Comparison of ENCODE assay signal across 22 cellular contexts in the genomic region with DNA sequence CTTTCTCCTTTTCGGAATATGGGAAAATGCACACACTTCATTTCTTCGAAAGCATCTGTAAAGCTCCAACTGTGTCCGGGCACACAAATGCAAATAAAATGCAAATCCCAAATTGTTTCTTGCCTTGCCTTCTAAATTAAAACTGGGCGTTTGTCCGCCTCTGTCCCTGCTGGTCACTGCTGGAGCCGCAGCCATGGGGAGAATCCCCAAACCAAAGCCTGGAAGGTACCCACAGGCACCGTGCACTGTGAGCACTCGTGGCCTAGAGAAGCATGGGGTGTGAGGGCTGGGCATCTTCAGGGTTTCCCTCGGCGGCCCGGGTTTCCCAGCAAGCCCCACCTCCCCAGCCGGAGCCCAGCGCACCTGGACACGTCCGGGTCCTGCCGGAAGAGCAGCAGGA. TPM values are rescaled to one million over a fixed set of nuclear protein-coding genes. Genes with fewer than 3 reads are reported as not detected.
DNase-seq lines count a peak whose midpoint lies in the region; ATAC-seq, FAIRE-seq and TF ChIP-seq lines count a peak whose summit lies in the region.
"Had no signal": no experiment of that assay in that cellular context is flagged by ENCODE, and none has a peak within 500 bp of the region (broad histone marks: within the 10 kb centered on the region; RNA-seq: fewer than 3 reads in every experiment).

No MANE protein-coding gene starts in this region.

- peaks cover 5% of the 10 kb centered on the region for H3K27me3 Mint-ChIP-seq in glutamatergic neuron (ENCODE audit: unreplicated experiment)

- no peak for TF ChIP-seq RAD21 in A549 (conservative IDR thresholded peaks at IDR 0.05 in 1 of 2, IDR thresholded peaks at IDR 0.05 in 1 of 2)

- TF ChIP-seq CTCF in A549 (IDR thresholded peaks at IDR 0.05) (no peak), astrocyte of the spinal cord (IDR thresholded peaks at IDR 0.05; ENCODE audit: low read depth, low read length) (peak; percentile 25), glutamatergic neuron (IDR thresholded peaks at IDR 0.05; ENCODE audit: partially characterized antibody, unreplicated experiment) (peak; percentile 23)

- peak; percentile 54 to 70; a peak in 4 of 6 replicates for ATAC-seq in A549
- ATAC-seq in GM21515 (IDR thresholded peaks at IDR 0.05; ENCODE audit: unreplicated experiment), result no peak
- no peak for ATAC-seq in HG02870 (IDR thresholded peaks at IDR 0.05; ENCODE audit: unreplicated experiment)
- no peak for ATAC-seq in HG03457 (IDR thresholded peaks at IDR 0.05; ENCODE audit: unreplicated experiment)
- ATAC-seq: activated CD8-positive, alpha-beta T cell treated with anti-CD3 and anti-CD28 coated beads, Interleukin-2, amount 10 ng/mL, durations not matched to agents 7 days and 5 days; left ventricle myocardium superior had no signal

- DNase-seq in A549 (ENCODE audit: low read depth in 1 of 2, low spot score in 1 of 2), result no peak
- peak; percentile 89 for DNase-seq in H7
- no peak for DNase-seq in astrocyte of the spinal cord (ENCODE audit: low read depth, low spot score)
- DNase-seq in glutamatergic neuron, result no peak
- DNase-seq in activated CD4-positive, alpha-beta T cell treated with anti-CD3 and anti-CD28 coated beads, Interleukin-2, amount 50 U/mL, for 48 hours, result no peak
- DNase-seq: activated CD8-positive, alpha-beta T cell treated with anti-CD3 and anti-CD28 coated beads, Interleukin-2, amount 10 ng/mL, durations not matched to agents 7 days and 5 days; CD4-positive, alpha-beta memory T cell; effector memory CD4-positive, alpha-beta T cell; EL; GM23248; left ventricle myocardium superior; NCI-H2081 treated with DMSO at 0.1 percent for 48 hours had no signal

- H3K27me3 ChIP-seq in H7 (ENCODE audit: control insufficient read depth, insufficient read depth, low read length), result no peaks in the 10 kb centered on the region
- H3K27me3 ChIP-seq: cardiac muscle cell, upper lobe of left lung had no signal

- FAIRE-seq in A549 (lab: Jason Lieb, UNC), result no peak
- FAIRE-seq: frontal cortex, GM12891 had no signal

- no peaks in the 10 kb centered on the region for H3K36me3 ChIP-seq in H7 (replicated peaks; ENCODE audit: control insufficient read depth, insufficient read depth, low read length)
- H3K36me3 ChIP-seq: cardiac muscle cell, upper lobe of left lung had no signal

- in situ Hi-C loops in astrocyte of the spinal cord (cut with HindIII; ENCODE audit: low sequenced_read_pairs), result no loop called here

- 85% methylated on average over 16 of the region's 16 CpGs for WGBS in A549 (ENCODE audit: missing lambda C conversion rate)

- POLR2A ChIA-PET in A549 (lab: Yijun Ruan, JAX), result no interaction called here

- no peak overlapping the region for H3K27ac Mint-ChIP-seq in glutamatergic neuron (ENCODE audit: unreplicated experiment)
- H3K27ac Mint-ChIP-seq: activated CD8-positive, alpha-beta T cell treated with anti-CD3 and anti-CD28 coated beads, Interleukin-2, amount 10 ng/mL, durations not matched to agents 7 days and 5 days had no signal

- no peaks in the 10 kb centered on the region for H3K36me3 Mint-ChIP-seq in glutamatergic neuron (ENCODE audit: unreplicated experiment)
- H3K36me3 Mint-ChIP-seq: CD4-positive, alpha-beta memory T cell had no signal

- H3K4me3 Mint-ChIP-seq in glutamatergic neuron (ENCODE audit: unreplicated experiment), result no peak overlapping the region
- H3K4me3 Mint-ChIP-seq: activated CD8-positive, alpha-beta T cell treated with anti-CD3 and anti-CD28 coated beads, Interleukin-2, amount 10 ng/mL, durations not matched to agents 7 days and 5 days; CD4-positive, alpha-beta memory T cell had no signal

- peaks cover 23% of the 10 kb centered on the region for H3K4me1 ChIP-seq in A549
- H3K4me1 ChIP-seq: parathyroid adenoma, upper lobe of left lung had no signal

- peak overlapping the region in 1 of 2 experiments; percentile 24; a peak in 1 of 6 replicates for H3K27ac ChIP-seq in A549
- H3K27ac ChIP-seq: cardiac muscle cell, GM23248, parathyroid adenoma, upper lobe of left lung, VCaP had no signal

- CTCF ChIA-PET in A549 (lab: Yijun Ruan, JAX), result interaction anchor here (1.7 to 12.9 kb wide), 5 partner anchors 15 to 58 kb away, joined by 4 to 145 read pairs (median 8); no protein-coding TSS in a partner anchor

- no peak for TF ChIP-seq POLR2A in A549 (IDR thresholded peaks at IDR 0.05; ENCODE audit: low read length)

- TF ChIP-seq EP300 in A549 (IDR thresholded peaks at IDR 0.05), result no peak

- H3K9me3 ChIP-seq in A549, result no peaks in the 10 kb centered on the region
- H3K9me3 ChIP-seq: upper lobe of left lung had no signal

- H3K4me1 Mint-ChIP-seq in glutamatergic neuron (ENCODE audit: low read depth, unreplicated experiment), result peaks cover 3% of the 10 kb centered on the region
- H3K4me1 Mint-ChIP-seq: CD4-positive, alpha-beta memory T cell had no signal

- H3K4me3 ChIP-seq in A549, result no peak overlapping the region
- H3K4me3 ChIP-seq in H7 (ENCODE audit: insufficient read depth, low read depth, low read length), result no peak overlapping the region
- no peak overlapping the region for H3K4me3 ChIP-seq in astrocyte of the spinal cord (ENCODE audit: low read depth, low read length)
- H3K4me3 ChIP-seq: cardiac muscle cell, GM23248, upper lobe of left lung had no signal

- peaks cover 3% of the 10 kb centered on the region for H3K9me3 Mint-ChIP-seq in glutamatergic neuron (ENCODE audit: unreplicated experiment)
- H3K9me3 Mint-ChIP-seq: CD4-positive, alpha-beta memory T cell had no signal

- no peak overlapping the region for H3K4me2 ChIP-seq in A549

TF ChIP-seq in A549, 52 proteins besides CTCF, POLR2A, EP300 and RAD21:
- TF ChIP-seq HEYL (CRISPR knock-in tag; IDR thresholded peaks at IDR 0.05), result no peak

RNA-seq across cellular contexts. Expression of a gene that starts 2.9 kb away (rescaled TPM):
- polyA plus RNA-seq in A549 (2011; rRNA removed) (0.07 and 0.13 TPM in 2 replicates), A549 (2017; fragmentation: RNase III; extraction: RNeasy Plus Mini Kit Qiagen cat#74134 plus additional on column Dnase treatment) (0.16 to 0.27 TPM (median 0.22 TPM) in 3 replicates)
- polyA plus RNA-seq in A549 (2012; cell fraction: cytosol; rRNA removed), result 0.04 and 0.05 TPM in 2 replicates
- 0.26 and 0.44 TPM in 2 replicates for polyA plus RNA-seq in A549 (2012; cell fraction: nucleus; rRNA removed)
- polyA minus RNA-seq in A549 (2011; rRNA and poly(A)+ RNA removed), result 0.15 and 0.21 TPM in 2 replicates
- total RNA-seq in H7 (2014; rRNA removed; shearing (Covaris generic)), result not detected in 2 replicates
- total RNA-seq in glutamatergic neuron (ENCODE audit: unreplicated experiment), result not detected
- total RNA-seq: A673; activated CD8-positive, alpha-beta T cell treated with anti-CD3 and anti-CD28 coated beads, Interleukin-2, amount 10 ng/mL, durations not matched to agents 7 days and 5 days; CD4-positive, alpha-beta memory T cell; GM23248; left ventricle myocardium superior had no signal
- polyA plus RNA-seq: CD4-positive, alpha-beta memory T cell; GM23248 had no signal

RNA-seq across cellular contexts. Expression of a gene that starts 34.6 kb away (rescaled TPM):
- polyA plus RNA-seq in A549 (2011; rRNA removed) (1,190 and 1,547 TPM in 2 replicates), A549 (2017; fragmentation: RNase III; extraction: RNeasy Plus Mini Kit Qiagen cat#74134 plus additional on column Dnase treatment) (833 to 1,094 TPM (median 959 TPM) in 3 replicates)
- 723 and 1,237 TPM in 2 replicates for polyA plus RNA-seq in A549 (2012; cell fraction: cytosol; rRNA removed)
- 1,160 and 1,222 TPM in 2 replicates for polyA plus RNA-seq in A549 (2012; cell fraction: nucleus; rRNA removed)
- polyA minus RNA-seq in A549 (2011; rRNA and poly(A)+ RNA removed), result 958 and 1,042 TPM in 2 replicates
- total RNA-seq in H7 (2014; rRNA removed; shearing (Covaris generic)), result 0.24 and 0.26 TPM in 2 replicates
- total RNA-seq in glutamatergic neuron (ENCODE audit: unreplicated experiment), result not detected
- total RNA-seq: A673; activated CD8-positive, alpha-beta T cell treated with anti-CD3 and anti-CD28 coated beads, Interleukin-2, amount 10 ng/mL, durations not matched to agents 7 days and 5 days; cardiac muscle cell; CD4-positive, alpha-beta memory T cell; left ventricle myocardium superior had no signal
- polyA plus RNA-seq: cardiac muscle cell; CD4-positive, alpha-beta memory T cell had no signal

Comparison
In these comparisons a context has a peak if more than half of its experiments do, and no peak if none do; other contexts are left out.
1. ATAC-seq: peak in A549 (2 of 2); none in GM21515 (single experiment), HG02870 (single experiment) and HG03457 (single experiment).